In the genomic region with DNA sequence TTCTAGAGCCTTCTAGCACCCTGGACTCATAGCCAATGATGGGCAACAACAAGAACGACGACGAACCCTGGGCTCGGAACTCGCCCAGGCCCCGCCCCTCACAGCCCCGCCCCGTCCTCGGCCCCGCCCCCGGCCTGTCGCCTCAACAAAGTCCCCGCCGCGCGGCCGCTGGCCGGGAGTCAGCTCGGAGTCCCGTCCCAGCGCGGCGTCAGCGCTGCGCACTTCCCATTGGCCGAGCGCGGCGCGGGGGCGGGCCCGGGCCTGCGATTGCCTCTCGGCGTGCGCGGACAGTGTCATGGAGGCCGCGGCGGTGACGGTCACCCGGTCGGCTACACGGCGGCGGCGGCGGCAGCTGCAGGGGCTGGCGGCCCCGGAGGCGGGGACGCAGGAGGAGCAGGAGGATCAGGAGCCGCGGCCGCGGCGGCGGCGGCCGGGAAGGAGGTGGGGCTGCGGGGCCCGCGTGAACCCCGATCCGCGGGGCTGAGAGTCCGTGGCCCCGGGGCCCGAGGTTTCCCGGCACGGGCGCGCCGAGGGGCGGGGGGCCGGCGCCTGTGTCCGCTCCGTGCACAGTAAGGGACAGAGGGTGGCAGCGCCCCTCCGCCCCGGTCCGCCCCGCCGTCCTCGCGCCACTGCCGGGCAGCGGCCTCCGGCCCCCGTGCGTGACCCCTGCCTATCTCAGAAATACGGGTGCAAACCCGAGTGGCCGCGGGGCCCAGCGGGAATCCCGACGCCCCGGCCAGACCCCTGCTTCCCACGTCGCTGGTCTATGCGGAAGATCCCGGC, we compare ENCODE assay signal across 1 cellular context.
TF ChIP-seq lines count a peak whose summit lies in the region.

A gene with protein sequence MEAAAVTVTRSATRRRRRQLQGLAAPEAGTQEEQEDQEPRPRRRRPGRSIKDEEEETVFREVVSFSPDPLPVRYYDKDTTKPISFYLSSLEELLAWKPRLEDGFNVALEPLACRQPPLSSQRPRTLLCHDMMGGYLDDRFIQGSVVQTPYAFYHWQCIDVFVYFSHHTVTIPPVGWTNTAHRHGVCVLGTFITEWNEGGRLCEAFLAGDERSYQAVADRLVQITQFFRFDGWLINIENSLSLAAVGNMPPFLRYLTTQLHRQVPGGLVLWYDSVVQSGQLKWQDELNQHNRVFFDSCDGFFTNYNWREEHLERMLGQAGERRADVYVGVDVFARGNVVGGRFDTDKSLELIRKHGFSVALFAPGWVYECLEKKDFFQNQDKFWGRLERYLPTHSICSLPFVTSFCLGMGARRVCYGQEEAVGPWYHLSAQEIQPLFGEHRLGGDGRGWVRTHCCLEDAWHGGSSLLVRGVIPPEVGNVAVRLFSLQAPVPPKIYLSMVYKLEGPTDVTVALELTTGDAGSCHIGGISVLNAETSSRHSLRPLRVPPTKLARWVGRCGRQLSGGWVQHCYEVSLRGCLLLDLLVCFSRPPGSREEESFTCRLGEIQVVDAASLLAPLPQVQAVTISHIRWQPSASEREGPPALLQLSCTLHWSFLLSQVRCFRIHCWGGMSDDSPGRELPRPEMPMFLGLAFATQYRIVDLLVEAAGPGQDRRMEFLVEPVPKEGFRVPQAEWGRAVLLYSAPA (plus strand): TSS at position 175 of the 783 bp plus-strand sequence. CDS start 121 bp downstream, at position 296.

TF ChIP-seq in Ishikawa, 13 proteins besides CTCF, POLR2A, EP300 and RAD21 (continued from another document):
- peak; percentile 70 for TF ChIP-seq EGR1 (IDR thresholded peaks at IDR 0.05)
TF ChIP-seq in Ishikawa: peak in this region for 6.
